ENCODE assay signal across 13 cellular contexts in genomic region chr19:33514885-33515485, GRCh38. TPM values are rescaled to one million over a fixed set of nuclear protein-coding genes. Genes with fewer than 3 reads are reported as not detected.
DNase-seq lines count a peak whose midpoint lies in the region; ATAC-seq and TF ChIP-seq lines count a peak whose summit lies in the region.
"Had no signal": no experiment of that assay in that cellular context is flagged by ENCODE, and none has a peak within 500 bp of the region (broad histone marks: within the 10 kb centered on the region; RNA-seq: fewer than 3 reads in every experiment).

No MANE protein-coding gene starts in this region.

- TF ChIP-seq CTCF in heart right ventricle (IDR thresholded peaks at IDR 0.05) = no peak

- H3K36me3 ChIP-seq in heart right ventricle = peaks cover 0 to 23% (median 5%) of the 10 kb centered on the region in 9 donors
- H3K36me3 ChIP-seq in skeletal muscle satellite cell (ENCODE audit: insufficient read depth, low read length) = peaks cover 4% of the 10 kb centered on the region

- H3K27me3 ChIP-seq in heart right ventricle (no peaks in the 10 kb centered on the region), skeletal muscle satellite cell (ENCODE audit: control insufficient read depth, insufficient read depth, low read length) (no peaks in the 10 kb centered on the region)
- H3K27me3 ChIP-seq: adrenal gland, tibial artery had no signal

- H3K4me3 ChIP-seq in heart right ventricle (no peak overlapping the region), skeletal muscle satellite cell (ENCODE audit: low read length) (no peak overlapping the region)
- H3K4me3 ChIP-seq: adrenal gland, tibial artery had no signal

- ATAC-seq in T-helper 17 cell = peak; percentile 71
- peak in 6 of 8 donors; percentile 8 to 70 (median 42) for ATAC-seq in heart right ventricle
- ATAC-seq in HG03469 (IDR thresholded peaks at IDR 0.05; ENCODE audit: unreplicated experiment) = no peak

- peak overlapping the region; percentile 9 for H3K4me2 ChIP-seq in skeletal muscle satellite cell (ENCODE audit: low read length)

- peak overlapping the region; percentile 38 for H3K4me3 Mint-ChIP-seq in activated CD4-positive, alpha-beta T cell treated with anti-CD3 and anti-CD28 coated beads, Interleukin-2, amount 10 ng/mL, durations not matched to agents 7 days and 5 days
- peak overlapping the region; percentile 82 for H3K4me3 Mint-ChIP-seq in T-helper 17 cell

- H3K27ac ChIP-seq in heart right ventricle = no peak overlapping the region
- H3K27ac ChIP-seq: adrenal gland, tibial artery had no signal

- peak; percentile 47 for DNase-seq in activated CD4-positive, alpha-beta T cell treated with anti-CD3 and anti-CD28 coated beads, Interleukin-2, amount 10 ng/mL, durations not matched to agents 7 days and 5 days
- DNase-seq in activated CD4-positive, alpha-beta T cell treated with anti-CD3 and anti-CD28 coated beads, Interleukin-2, amount 50 U/mL, for 4 hours = no peak
- DNase-seq in T-helper 17 cell (no peak), heart right ventricle (peak in 1 of 2 donors; percentile 39), iPS-NIHi11 (ENCODE audit: low spot score) (no peak), HuH-7 (ENCODE audit: low spot score) (no peak)
- DNase-seq: activated CD4-positive, alpha-beta T cell treated with anti-CD3 and anti-CD28 coated beads for 48 hours; effector CD4-positive, alpha-beta T cell; KG1 had no signal

- H3K9me3 ChIP-seq in T-helper 17 cell (ENCODE audit: control insufficient read depth, low read length, poor library complexity, severe bottlenecking) (no peaks in the 10 kb centered on the region), heart right ventricle (no peaks in the 10 kb centered on the region), skeletal muscle satellite cell (replicated peaks; ENCODE audit: low read length) (no peaks in the 10 kb centered on the region)
- H3K9me3 ChIP-seq: adrenal gland, tibial artery had no signal

- H3K4me1 ChIP-seq in heart right ventricle (peaks cover 0 to 8% (median 0%) of the 10 kb centered on the region in 9 donors), skeletal muscle satellite cell (ENCODE audit: control insufficient read depth, insufficient read depth, low read length) (peaks cover 9% of the 10 kb centered on the region)
- H3K4me1 ChIP-seq: adrenal gland, tibial artery had no signal

- H3K9me3 Mint-ChIP-seq in activated CD4-positive, alpha-beta T cell treated with anti-CD3 and anti-CD28 coated beads, Interleukin-2, amount 10 ng/mL, durations not matched to agents 7 days and 5 days = no peaks in the 10 kb centered on the region

- CTCF ChIA-PET in activated CD4-positive, alpha-beta T cell treated with anti-CD3 and anti-CD28 coated beads, Interleukin-2, amount 10 ng/mL, durations not matched to agents 7 days and 5 days (lab: Charles Lee) = interaction anchor here (1.1 kb wide), 1 partner anchor 14 kb away, joined by 3 read pairs; no protein-coding TSS in a partner anchor

- no peak overlapping the region for H3K9ac ChIP-seq in skeletal muscle satellite cell (ENCODE audit: low read depth, low read length)

- H3K27me3 Mint-ChIP-seq in activated CD4-positive, alpha-beta T cell treated with anti-CD3 and anti-CD28 coated beads, Interleukin-2, amount 10 ng/mL, durations not matched to agents 7 days and 5 days = no peaks in the 10 kb centered on the region
- no peaks in the 10 kb centered on the region for H3K27me3 Mint-ChIP-seq in T-helper 17 cell

- intact Hi-C loops in heart right ventricle (cut with DNase I) = loop anchor here in 1 of 10 donors (10.0 kb wide), 1 partner anchor 910 kb away; no protein-coding TSS in a partner anchor

- peaks cover 2% of the 10 kb centered on the region for H3K36me3 Mint-ChIP-seq in activated CD4-positive, alpha-beta T cell treated with anti-CD3 and anti-CD28 coated beads, Interleukin-2, amount 10 ng/mL, durations not matched to agents 7 days and 5 days (ENCODE audit: low read depth)
- peaks cover 2% of the 10 kb centered on the region for H3K36me3 Mint-ChIP-seq in T-helper 17 cell (ENCODE audit: low read depth)

- POLR2A ChIA-PET in activated CD4-positive, alpha-beta T cell treated with anti-CD3 and anti-CD28 coated beads, Interleukin-2, amount 10 ng/mL, durations not matched to agents 7 days and 5 days (lab: Charles Lee) = no interaction called here

- peaks cover 26% of the 10 kb centered on the region for H3K4me1 Mint-ChIP-seq in activated CD4-positive, alpha-beta T cell treated with anti-CD3 and anti-CD28 coated beads, Interleukin-2, amount 10 ng/mL, durations not matched to agents 7 days and 5 days
- peaks cover 47% of the 10 kb centered on the region for H3K4me1 Mint-ChIP-seq in T-helper 17 cell

- peak overlapping the region; percentile 92 for H3K27ac Mint-ChIP-seq in activated CD4-positive, alpha-beta T cell treated with anti-CD3 and anti-CD28 coated beads, Interleukin-2, amount 10 ng/mL, durations not matched to agents 7 days and 5 days
- H3K27ac Mint-ChIP-seq in T-helper 17 cell = peak overlapping the region; percentile 87

- WGBS in heart right ventricle, 2 donors = 72 to 79% methylated on average over 24 of the region's 24 CpGs

RNA-seq across cellular contexts. Expression of gene PEPD, which starts 6.6 kb away (rescaled TPM):
- 10 to 100 TPM; 38.1 to 44.5 TPM for total RNA-seq in activated CD4-positive, alpha-beta T cell treated with anti-CD3 and anti-CD28 coated beads, Interleukin-2, amount 10 ng/mL, durations not matched to agents 7 days and 5 days
- total RNA-seq in T-helper 17 cell (10 to 100 TPM; 38.5 to 41.4 TPM), heart right ventricle (10 to 100 TPM; 20.4 to 35.6 (median 26.8) TPM)
- 10 to 100 TPM; 21.6 to 47.7 TPM for polyA plus RNA-seq in heart right ventricle
- 57.8 and 74.9 TPM in 2 replicates for total RNA-seq in skeletal muscle satellite cell (2012; rRNA removed)
